8 cellular contexts compared by ENCODE assay signal in genomic region chr6:25070547-25071366, GRCh38.
A peak's percentile ranks its signal among the peaks of the same experiment; 100 is the strongest.
DNase-seq lines count a peak whose midpoint lies in the region; ATAC-seq and TF ChIP-seq lines count a peak whose summit lies in the region.

No MANE protein-coding gene starts in this region.

- H3K4me1 Mint-ChIP-seq in CD4-positive, alpha-beta memory T cell, result peaks cover 4 to 8% (median 6%) of the 10 kb centered on the region in 4 donors
- peaks cover 3% of the 10 kb centered on the region for H3K4me1 Mint-ChIP-seq in endodermal cell

- no peaks in the 10 kb centered on the region for H3K4me1 ChIP-seq in CD4-positive, alpha-beta memory T cell (ENCODE audit: insufficient read depth, low read length)
- peaks cover 3% of the 10 kb centered on the region for H3K4me1 ChIP-seq in endodermal cell (ENCODE audit: control insufficient read depth, insufficient read depth, low read length)

- H3K9me3 Mint-ChIP-seq in CD4-positive, alpha-beta memory T cell, result peaks cover 0 to 7% (median 1%) of the 10 kb centered on the region in 8 donors
- H3K9me3 Mint-ChIP-seq in endodermal cell, result peaks cover 8% of the 10 kb centered on the region

- 50 to 51% methylated on average over 13 of the region's 13 CpGs for WGBS in endodermal cell (ENCODE audit: insufficient coverage in 1 of 2, insufficient read length in 1 of 2), 2 experiments

- no peaks in the 10 kb centered on the region for H3K27me3 Mint-ChIP-seq in CD4-positive, alpha-beta memory T cell
- no peaks in the 10 kb centered on the region for H3K27me3 Mint-ChIP-seq in endodermal cell (ENCODE audit: insufficient read depth)

- no peak overlapping the region for H3K4me3 ChIP-seq in CD4-positive, alpha-beta memory T cell (ENCODE audit: low read length in 2 of 2)
- no peak overlapping the region for H3K4me3 ChIP-seq in endodermal cell (ENCODE audit: low read length)

- peak overlapping the region; percentile 80 to 94 (median 84) for H3K27ac Mint-ChIP-seq in CD4-positive, alpha-beta memory T cell
- H3K27ac Mint-ChIP-seq in endodermal cell, result no peak overlapping the region

- H3K27me3 ChIP-seq in CD4-positive, alpha-beta memory T cell (ENCODE audit: insufficient read depth, low read length), result no peaks in the 10 kb centered on the region
- H3K27me3 ChIP-seq in endodermal cell (ENCODE audit: control insufficient read depth, insufficient read depth, low read length, poor library complexity, severe bottlenecking), result no peaks in the 10 kb centered on the region

- H3K9ac ChIP-seq in endodermal cell (ENCODE audit: extremely low read depth, low read length, poor library complexity, severe bottlenecking), result no peak overlapping the region

- no peaks in the 10 kb centered on the region for H3K36me3 Mint-ChIP-seq in CD4-positive, alpha-beta memory T cell
- no peaks in the 10 kb centered on the region for H3K36me3 Mint-ChIP-seq in endodermal cell (ENCODE audit: low read depth)

- CTCF ChIA-PET in CD4-positive, alpha-beta memory T cell (lab: Charles Lee; ENCODE audit: partially characterized antibody), result interaction anchor here (0.8 to 7.7 kb wide), 39 partner anchors 8 to 641 kb away, joined by 3 to 306 read pairs (median 4); partner anchors contain the start of gene RIPOR2

- intact Hi-C loops in CD4-positive, alpha-beta memory T cell (cut with micrococcal nuclease), result loop anchor here (1.0 to 5.0 kb wide), 9 partner anchors 14 to 489 kb away; no protein-coding TSS in a partner anchor

- no peak overlapping the region for H3K27ac ChIP-seq in CD4-positive, alpha-beta memory T cell (ENCODE audit: low read depth, low read length)
- no peak overlapping the region for H3K27ac ChIP-seq in endodermal cell (ENCODE audit: low read depth, low read length)

- peak; percentile 76 for ATAC-seq in GM19463 (IDR thresholded peaks at IDR 0.05; ENCODE audit: unreplicated experiment)

- H3K4me3 Mint-ChIP-seq in CD4-positive, alpha-beta memory T cell, result peak overlapping the region in 7 of 8 donors; percentile 5 to 74 (median 48)
- H3K4me3 Mint-ChIP-seq in endodermal cell, result no peak overlapping the region

- peak; percentile 84 to 85 (median 85) for DNase-seq in CD4-positive, alpha-beta memory T cell
- DNase-seq in HS-5 (ENCODE audit: low read depth) (peak; percentile 49), endodermal cell (peak; percentile 92), midbrain (lab: John Stamatoyannopoulos, UW) (peak; percentile 81)
- peak; percentile 49 for DNase-seq in NK-92 treated with Interleukin-12 subunit alpha and Interleukin-12 subunit beta, amount 100 ng/mL, for 24 hours (lab: John Stamatoyannopoulos, UW)
- peak; percentile 54 to 60 for DNase-seq in activated CD8-positive, alpha-beta memory T cell treated with anti-CD3 and anti-CD28 coated beads for 1 hour (ENCODE audit: extremely low read depth in 1 of 2, low read depth in 1 of 2)
- DNase-seq in stimulated activated CD8-positive, alpha-beta memory T cell treated with anti-CD3 and anti-CD28 coated beads, Interleukin-4, amount 100 ng/mL, for 4 hours (ENCODE audit: low read depth in 2 of 2, low spot score in 1 of 2), result peak; percentile 55 to 60

- no peaks in the 10 kb centered on the region for H3K9me3 ChIP-seq in CD4-positive, alpha-beta memory T cell (ENCODE audit: control insufficient read depth in 1 of 2, low read length in 2 of 2)
- H3K9me3 ChIP-seq in endodermal cell (ENCODE audit: control insufficient read depth, low read length), result no peaks in the 10 kb centered on the region

- POLR2A ChIA-PET in CD4-positive, alpha-beta memory T cell (lab: Charles Lee; ENCODE audit: partially characterized antibody), result interaction anchor here (0.6 to 2.0 kb wide), 19 partner anchors 8 to 295 kb away, joined by 3 to 80 read pairs (median 3); no protein-coding TSS in a partner anchor

- TF ChIP-seq CTCF in endodermal cell (conservative IDR thresholded peaks at IDR 0.05), result peak; percentile 95

- no peaks in the 10 kb centered on the region for H3K36me3 ChIP-seq in CD4-positive, alpha-beta memory T cell (ENCODE audit: insufficient read depth, low read length)
- no peaks in the 10 kb centered on the region for H3K36me3 ChIP-seq in endodermal cell (ENCODE audit: control insufficient read depth, insufficient read depth, low read length)
